ENCODE assay signal across 18 cellular contexts in the genomic region with DNA sequence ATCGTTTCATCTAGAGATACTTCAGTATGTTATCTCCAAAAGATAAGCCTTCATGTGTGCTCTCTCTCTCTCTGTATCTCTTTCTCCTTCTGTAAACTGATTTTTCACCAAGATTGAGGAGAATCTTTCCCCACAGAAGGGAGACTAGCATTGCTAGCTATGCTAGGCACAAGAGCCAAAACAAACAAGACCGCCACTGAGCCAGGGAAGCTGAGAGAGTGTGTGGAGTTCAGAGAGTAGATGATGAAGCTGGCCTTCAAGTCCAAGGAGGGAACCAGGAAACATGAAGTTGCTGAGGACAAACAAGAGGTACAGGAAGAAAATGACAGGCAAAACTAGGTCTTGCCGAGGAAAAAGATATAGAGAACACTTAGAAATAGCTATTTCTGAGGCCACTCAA. TPM values are rescaled to one million over a fixed set of nuclear protein-coding genes. Genes with fewer than 3 reads are reported as not detected.
"Had no signal": no experiment of that assay in that cellular context is flagged by ENCODE, and none has a peak within 500 bp of the region (broad histone marks: within the 10 kb centered on the region; RNA-seq: fewer than 3 reads in every experiment).

No MANE protein-coding gene starts in this region.

- DNase-seq: activated CD4-positive, alpha-beta T cell treated with anti-CD3 and anti-CD28 coated beads for 48 hours; activated naive CD4-positive, alpha-beta T cell treated with Interleukin-2 at 50 U/mL for 16 hours; activated naive CD8-positive, alpha-beta T cell treated with anti-CD3 and anti-CD28 coated beads, Interleukin-2, amount 50 U/mL, for 24 hours; gastrocnemius medialis; naive thymus-derived CD8-positive, alpha-beta T cell; stimulated activated CD4-positive, alpha-beta T cell treated with anti-CD3 and anti-CD28 coated beads, Interleukin-4, amount 100 ng/mL, for 4 hours; stimulated activated naive CD8-positive, alpha-beta T cell treated with anti-CD3 and anti-CD28 coated beads, Interleukin-15, amount 100 ng/mL, for 72 hours; T-helper 1 cell; uterus; WERI-Rb-1 had no signal

- H3K9me3 Mint-ChIP-seq: activated naive CD8-positive, alpha-beta T cell treated with anti-CD3 and anti-CD28 coated beads, Interleukin-2, amount 50 U/mL, for 24 hours had no signal

- H3K36me3 ChIP-seq: esophagus muscularis mucosa, gastrocnemius medialis, prostate gland, thyroid gland, uterus, WERI-Rb-1 had no signal

- H3K27ac Mint-ChIP-seq: activated naive CD8-positive, alpha-beta T cell treated with anti-CD3 and anti-CD28 coated beads, Interleukin-2, amount 50 U/mL, for 24 hours; brain; naive thymus-derived CD8-positive, alpha-beta T cell; stimulated activated naive CD8-positive, alpha-beta T cell treated with anti-CD3 and anti-CD28 coated beads, Interleukin-15, amount 100 ng/mL, for 72 hours had no signal

- H3K4me3 Mint-ChIP-seq: activated naive CD8-positive, alpha-beta T cell treated with anti-CD3 and anti-CD28 coated beads, Interleukin-2, amount 50 U/mL, for 24 hours; brain; naive thymus-derived CD8-positive, alpha-beta T cell; stimulated activated naive CD8-positive, alpha-beta T cell treated with anti-CD3 and anti-CD28 coated beads, Interleukin-15, amount 100 ng/mL, for 72 hours had no signal

- ATAC-seq: activated naive CD8-positive, alpha-beta T cell treated with anti-CD3 and anti-CD28 coated beads, Interleukin-2, amount 50 U/mL, for 24 hours; gastrocnemius medialis; naive thymus-derived CD8-positive, alpha-beta T cell; stimulated activated naive CD8-positive, alpha-beta T cell treated with anti-CD3 and anti-CD28 coated beads, Interleukin-15, amount 100 ng/mL, for 72 hours had no signal

- H3K27ac ChIP-seq: esophagus muscularis mucosa, gastrocnemius medialis, hepatocyte, prostate gland, uterus, WERI-Rb-1 had no signal

- H3K36me3 Mint-ChIP-seq: brain; naive thymus-derived CD8-positive, alpha-beta T cell had no signal

- H3K4me3 ChIP-seq: esophagus muscularis mucosa, gastrocnemius medialis, hepatocyte, prostate gland, thyroid gland, uterus had no signal

- H3K4me1 ChIP-seq: esophagus muscularis mucosa, gastrocnemius medialis, prostate gland, uterus had no signal

- H3K27me3 ChIP-seq: esophagus muscularis mucosa, gastrocnemius medialis, hepatocyte, thyroid gland, uterus had no signal

- H3K4me1 Mint-ChIP-seq: activated naive CD8-positive, alpha-beta T cell treated with anti-CD3 and anti-CD28 coated beads, Interleukin-2, amount 50 U/mL, for 24 hours; naive thymus-derived CD8-positive, alpha-beta T cell; stimulated activated naive CD8-positive, alpha-beta T cell treated with anti-CD3 and anti-CD28 coated beads, Interleukin-15, amount 100 ng/mL, for 72 hours had no signal

- FAIRE-seq: endometrium had no signal

- H3K9me3 ChIP-seq: esophagus muscularis mucosa, gastrocnemius medialis, prostate gland, thyroid gland, uterus had no signal

RNA-seq across cellular contexts. Expression of gene DAPL1, which starts 23.4 kb away (rescaled TPM):
- total RNA-seq: esophagus muscularis mucosa; gastrocnemius medialis; hepatocyte; lung microvascular endothelial cell; mononuclear cell; naive thymus-derived CD8-positive, alpha-beta T cell; uterus had no signal
- polyA plus RNA-seq: hepatocyte; naive thymus-derived CD8-positive, alpha-beta T cell had no signal
